16 cellular contexts compared by ENCODE assay signal in genomic region chr17:21368545-21369246, GRCh38. TPM values are rescaled to one million over a fixed set of nuclear protein-coding genes. Genes with fewer than 3 reads are reported as not detected.
A peak's percentile ranks its signal among the peaks of the same experiment; 100 is the strongest.
DNase-seq lines count a peak whose midpoint lies in the region; ATAC-seq and TF ChIP-seq lines count a peak whose summit lies in the region.
"Had no signal": no experiment of that assay in that cellular context is flagged by ENCODE, and none has a peak within 500 bp of the region (broad histone marks: within the 10 kb centered on the region; RNA-seq: fewer than 3 reads in every experiment).

No MANE protein-coding gene starts in this region.

- H3K9ac ChIP-seq in colonic mucosa (ENCODE audit: low read depth in 2 of 2, low read length in 2 of 2), result no peak overlapping the region

- no peak overlapping the region for H3K4me3 Mint-ChIP-seq in activated T-helper 17 cell treated with anti-CD3 and anti-CD28 coated beads, Interleukin-2, amount 50 U/mL, for 72 hours
- H3K4me3 Mint-ChIP-seq in stimulated activated memory B cell treated with anti-CD40 and anti-IgM and Interleukin-4, amounts not matched to agents 10 μg/mL and 1 μg/mL and 100 μg/mL, for 72 hours, result no peak overlapping the region
- H3K4me3 Mint-ChIP-seq: activated naive CD4-positive, alpha-beta T cell treated with anti-CD3 and anti-CD28 coated beads, Interleukin-2, amount 50 U/mL, for 24 hours had no signal

- intact Hi-C loops in heart left ventricle (cut with DNase I), result no loop called here
- intact Hi-C loops in Right ventricle myocardium superior (cut with DNase I), result no loop called here
- intact Hi-C loops in colonic mucosa (cut with DNase I), result no loop called here

- no peaks in the 10 kb centered on the region for H3K9me3 Mint-ChIP-seq in activated T-helper 17 cell treated with anti-CD3 and anti-CD28 coated beads, Interleukin-2, amount 50 U/mL, for 72 hours
- H3K9me3 Mint-ChIP-seq in stimulated activated memory B cell treated with anti-CD40 and anti-IgM and Interleukin-4, amounts not matched to agents 10 μg/mL and 1 μg/mL and 100 μg/mL, for 72 hours, result no peaks in the 10 kb centered on the region
- H3K9me3 Mint-ChIP-seq: activated naive CD4-positive, alpha-beta T cell treated with anti-CD3 and anti-CD28 coated beads, Interleukin-2, amount 50 U/mL, for 24 hours had no signal

- H3K27ac ChIP-seq in heart left ventricle (peak overlapping the region in 7 of 12 donors; percentile 63 to 91 (median 85)), colonic mucosa (no peak overlapping the region)
- H3K27ac ChIP-seq: right lobe of liver, SK-N-MC, transverse colon had no signal

- TF ChIP-seq POLR2A in heart left ventricle (IDR thresholded peaks at IDR 0.05), result no peak

- ATAC-seq in heart left ventricle (no peak), Right ventricle myocardium superior (ENCODE audit: poor library complexity) (no peak)
- ATAC-seq in activated T-helper 17 cell treated with anti-CD3 and anti-CD28 coated beads, Interleukin-2, amount 50 U/mL, for 72 hours (replicated peaks), result peak; percentile 45
- peak; percentile 59 for ATAC-seq in stimulated activated memory B cell treated with anti-CD40 and anti-IgM and Interleukin-4, amounts not matched to agents 10 μg/mL and 1 μg/mL and 100 μg/mL, for 72 hours

- H3K27me3 Mint-ChIP-seq in activated T-helper 17 cell treated with anti-CD3 and anti-CD28 coated beads, Interleukin-2, amount 50 U/mL, for 72 hours, result peaks cover 10% of the 10 kb centered on the region
- H3K27me3 Mint-ChIP-seq in stimulated activated memory B cell treated with anti-CD40 and anti-IgM and Interleukin-4, amounts not matched to agents 10 μg/mL and 1 μg/mL and 100 μg/mL, for 72 hours, result peaks cover 19% of the 10 kb centered on the region
- H3K27me3 Mint-ChIP-seq: activated naive CD4-positive, alpha-beta T cell treated with anti-CD3 and anti-CD28 coated beads, Interleukin-2, amount 50 U/mL, for 24 hours had no signal

- H3K9me3 ChIP-seq in heart left ventricle (no peaks in the 10 kb centered on the region), MG63 (no peaks in the 10 kb centered on the region), colonic mucosa (no peaks in the 10 kb centered on the region)
- H3K9me3 ChIP-seq: right lobe of liver, transverse colon had no signal

- H3K4me1 ChIP-seq in heart left ventricle (peaks cover 3 to 37% (median 16%) of the 10 kb centered on the region in 12 donors), colonic mucosa (no peaks in the 10 kb centered on the region)
- H3K4me1 ChIP-seq: right lobe of liver had no signal

- H3K27me3 ChIP-seq in heart left ventricle (no peaks in the 10 kb centered on the region), MG63 (no peaks in the 10 kb centered on the region), colonic mucosa (no peaks in the 10 kb centered on the region)
- H3K27me3 ChIP-seq: right lobe of liver had no signal

- H3K36me3 ChIP-seq in heart left ventricle (no peaks in the 10 kb centered on the region), MG63 (no peaks in the 10 kb centered on the region), colonic mucosa (no peaks in the 10 kb centered on the region)
- H3K36me3 ChIP-seq: right lobe of liver, transverse colon had no signal

- TF ChIP-seq CTCF in heart left ventricle (IDR thresholded peaks at IDR 0.05), result no peak
- TF ChIP-seq CTCF in colonic mucosa (IDR thresholded peaks at IDR 0.05), result no peak

- no peaks in the 10 kb centered on the region for H3K4me1 Mint-ChIP-seq in activated T-helper 17 cell treated with anti-CD3 and anti-CD28 coated beads, Interleukin-2, amount 50 U/mL, for 72 hours
- peaks cover 42% of the 10 kb centered on the region for H3K4me1 Mint-ChIP-seq in stimulated activated memory B cell treated with anti-CD40 and anti-IgM and Interleukin-4, amounts not matched to agents 10 μg/mL and 1 μg/mL and 100 μg/mL, for 72 hours
- H3K4me1 Mint-ChIP-seq: activated naive CD4-positive, alpha-beta T cell treated with anti-CD3 and anti-CD28 coated beads, Interleukin-2, amount 50 U/mL, for 24 hours had no signal

- no peaks in the 10 kb centered on the region for H3K36me3 Mint-ChIP-seq in activated T-helper 17 cell treated with anti-CD3 and anti-CD28 coated beads, Interleukin-2, amount 50 U/mL, for 72 hours (ENCODE audit: low read depth)
- no peaks in the 10 kb centered on the region for H3K36me3 Mint-ChIP-seq in stimulated activated memory B cell treated with anti-CD40 and anti-IgM and Interleukin-4, amounts not matched to agents 10 μg/mL and 1 μg/mL and 100 μg/mL, for 72 hours
- H3K36me3 Mint-ChIP-seq: activated naive CD4-positive, alpha-beta T cell treated with anti-CD3 and anti-CD28 coated beads, Interleukin-2, amount 50 U/mL, for 24 hours had no signal

- no peak overlapping the region for H3K27ac Mint-ChIP-seq in activated T-helper 17 cell treated with anti-CD3 and anti-CD28 coated beads, Interleukin-2, amount 50 U/mL, for 72 hours
- no peak overlapping the region for H3K27ac Mint-ChIP-seq in stimulated activated memory B cell treated with anti-CD40 and anti-IgM and Interleukin-4, amounts not matched to agents 10 μg/mL and 1 μg/mL and 100 μg/mL, for 72 hours
- H3K27ac Mint-ChIP-seq: activated naive CD4-positive, alpha-beta T cell treated with anti-CD3 and anti-CD28 coated beads, Interleukin-2, amount 50 U/mL, for 24 hours had no signal

- WGBS in heart left ventricle, 4 donors, result 83 to 91% (median 85%) methylated on average over 15 of the region's 15 CpGs

- DNase-seq in heart left ventricle (no peak), Right ventricle myocardium superior (no peak), MG63 (peak; percentile 37), colonic mucosa (no peak), DMS53 (lab: John Stamatoyannopoulos, UW) (no peak)
- no peak for DNase-seq in stimulated activated CD4-positive, alpha-beta T cell treated with anti-CD3 and anti-CD28 coated beads, Interleukin-4, amount 100 ng/mL, for 1 hour
- DNase-seq: effector memory CD4-positive, alpha-beta T cell; NCI-H1092 treated with DMSO at 0.1 percent for 48 hours; stimulated activated CD4-positive, alpha-beta T cell treated with anti-CD3 and anti-CD28 coated beads, Interleukin-2, amount 100 ng/mL, for 24 hours; stimulated activated CD8-positive, alpha-beta memory T cell treated with anti-CD3 and anti-CD28 coated beads, Interleukin-4, amount 100 ng/mL, for 48 hours; transverse colon had no signal

- H3K4me3 ChIP-seq in heart left ventricle, result no peak overlapping the region
- H3K4me3 ChIP-seq in MG63, result no peak overlapping the region
- no peak overlapping the region for H3K4me3 ChIP-seq in colonic mucosa
- H3K4me3 ChIP-seq: right lobe of liver, SK-N-MC, transverse colon had no signal

RNA-seq across cellular contexts. Expression of gene KCNJ12, which starts 7.5 kb away (rescaled TPM):
- total RNA-seq in heart left ventricle (10 to 100 TPM in 3 of 9 donors, 1 to 10 TPM in 6; 7.5 to 24.2 (median 9.1) TPM), Right ventricle myocardium superior (12.2 TPM), colonic mucosa (1 to 10 TPM in 1 of 2 donors, under 1 TPM in 1; 0.82 to 2.2 TPM)
- polyA plus RNA-seq in heart left ventricle, result 1 to 10 TPM; 6.6 to 7.3 TPM
- total RNA-seq in MG63 (2014; rRNA removed; shearing (Covaris generic); ENCODE audit: low replicate concordance), result 5.2 and 5.6 TPM in 2 replicates
- under 1 TPM in 1 of 2 donors, not detected in 1; 0.05 TPM for total RNA-seq in activated T-helper 17 cell treated with anti-CD3 and anti-CD28 coated beads, Interleukin-2, amount 50 U/mL, for 72 hours

Comparison
In these comparisons a context has a peak if more than half of its experiments do, and no peak if none do; other contexts are left out.
1. ATAC-seq: peak in activated T-helper 17 cell treated with anti-CD3 and anti-CD28 coated beads, Interleukin-2, amount 50 U/mL, for 72 hours (single experiment) and stimulated activated memory B cell treated with anti-CD40 and anti-IgM and Interleukin-4, amounts not matched to agents 10 μg/mL and 1 μg/mL and 100 μg/mL, for 72 hours (single experiment); none in heart left ventricle (0 of 4) and Right ventricle myocardium superior (single experiment).